In the genomic region with DNA sequence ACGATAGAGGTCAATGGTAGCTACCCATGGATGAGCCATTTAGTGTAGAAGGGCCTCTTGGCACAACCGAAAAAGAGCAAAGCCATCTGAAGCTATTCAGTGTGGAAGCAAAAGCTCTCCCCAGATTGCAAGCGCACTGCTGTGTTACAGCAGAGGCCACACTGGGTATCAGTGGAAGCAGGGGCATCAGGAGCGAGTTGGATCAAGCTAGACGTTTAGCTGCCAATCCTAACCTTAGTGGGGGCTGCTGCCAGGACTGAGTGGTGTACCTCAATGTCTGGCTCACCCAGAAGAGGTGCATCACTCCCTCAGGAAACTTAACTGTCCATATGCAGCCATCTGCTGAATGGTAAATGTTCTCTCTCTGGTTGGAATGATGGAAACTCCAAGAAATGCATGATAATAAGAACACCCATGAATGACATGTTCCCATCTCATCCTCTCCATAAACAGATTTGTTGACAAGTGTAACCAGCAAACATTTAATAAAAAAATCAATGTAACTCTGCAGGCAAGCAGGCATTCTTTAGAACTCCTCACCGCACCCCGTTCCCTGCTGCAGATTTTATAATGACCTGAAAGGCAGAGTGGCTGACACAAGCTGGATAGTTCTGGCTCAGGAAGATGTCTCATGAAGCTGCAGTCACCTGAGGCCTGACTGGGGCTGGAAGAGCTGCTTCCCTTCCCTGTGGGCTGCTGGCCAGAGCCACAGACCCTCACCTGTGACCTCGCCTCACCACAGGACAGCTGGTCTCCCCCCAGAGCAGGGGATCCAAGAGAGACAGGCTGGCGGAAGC, we compare ENCODE assay signal across 21 cellular contexts. TPM values are rescaled to one million over a fixed set of nuclear protein-coding genes. Genes with fewer than 3 reads are reported as not detected.
DNase-seq lines count a peak whose midpoint lies in the region; ATAC-seq and TF ChIP-seq lines count a peak whose summit lies in the region.
"Had no signal": no experiment of that assay in that cellular context is flagged by ENCODE, and none has a peak within 500 bp of the region (broad histone marks: within the 10 kb centered on the region; RNA-seq: fewer than 3 reads in every experiment).

No MANE protein-coding gene starts in this region.

- WGBS in endodermal cell (ENCODE audit: insufficient coverage in 1 of 2, insufficient read length in 1 of 2), 2 experiments: 90 to 91% methylated on average over 8 to 9 of the region's 9 CpGs
- no CpG with 5 or more reads among the region's 9 CpGs for WGBS in trophoblast cell (ENCODE audit: extremely low coverage, insufficient coverage, insufficient read length)

- peak overlapping the region; percentile 16 for H3K18ac ChIP-seq in trophoblast cell (ENCODE audit: low read length)

- POLR2A ChIA-PET in Caco-2 (lab: Charles Lee) (no interaction called here), T-cell (lab: Charles Lee) (interaction anchor here in 1 of 2 donors (0.5 kb wide), 1 partner anchor 50 kb away, joined by 3 read pairs; no protein-coding TSS in a partner anchor)

- H3K14ac ChIP-seq in trophoblast cell (ENCODE audit: low read length): peak overlapping the region; percentile 11

- no peak overlapping the region for H3K4me2 ChIP-seq in trophoblast cell (ENCODE audit: low read length)

- H3K4me3 Mint-ChIP-seq in Caco-2 (ENCODE audit: unreplicated experiment) (no peak overlapping the region), T-cell (no peak overlapping the region), endodermal cell (no peak overlapping the region)
- H3K4me3 Mint-ChIP-seq: activated CD4-positive, alpha-beta T cell treated with anti-CD3 and anti-CD28 coated beads for 36 hours; activated naive CD8-positive, alpha-beta T cell; nephron progenitor cell had no signal

- no peak overlapping the region for H2AFZ ChIP-seq in trophoblast cell (ENCODE audit: insufficient read depth, low read length, poor library complexity)

- H3K27me3 Mint-ChIP-seq in Caco-2 (ENCODE audit: insufficient read depth, unreplicated experiment) (no peaks in the 10 kb centered on the region), T-cell (no peaks in the 10 kb centered on the region), endodermal cell (ENCODE audit: insufficient read depth) (no peaks in the 10 kb centered on the region)
- H3K27me3 Mint-ChIP-seq: activated CD4-positive, alpha-beta T cell treated with anti-CD3 and anti-CD28 coated beads for 36 hours; activated naive CD8-positive, alpha-beta T cell had no signal

- H4K91ac ChIP-seq in trophoblast cell (ENCODE audit: low read depth, low read length): peak overlapping the region; percentile 2

- H3K9ac ChIP-seq in endodermal cell (ENCODE audit: extremely low read depth, low read length, poor library complexity, severe bottlenecking) (no peak overlapping the region), trophoblast cell (ENCODE audit: low read length) (peak overlapping the region; percentile 48)

- peak overlapping the region; percentile 49 for H3K4ac ChIP-seq in trophoblast cell (ENCODE audit: low read depth, low read length)

- H3K4me3 ChIP-seq in Caco-2 (ENCODE audit: low read depth, low read length) (no peak overlapping the region), endodermal cell (ENCODE audit: low read length) (no peak overlapping the region), trophoblast cell (ENCODE audit: low read depth, low read length) (no peak overlapping the region)
- H3K4me3 ChIP-seq: gastroesophageal sphincter, vagina had no signal

- H2BK12ac ChIP-seq in trophoblast cell (ENCODE audit: low read length): no peak overlapping the region

- H3K9me3 ChIP-seq in Caco-2 (no peaks in the 10 kb centered on the region), endodermal cell (ENCODE audit: control insufficient read depth, low read length) (no peaks in the 10 kb centered on the region), trophoblast cell (ENCODE audit: insufficient read depth, low read depth, low read length) (no peaks in the 10 kb centered on the region)
- H3K9me3 ChIP-seq: gastroesophageal sphincter, vagina had no signal

- TF ChIP-seq CTCF in Caco-2 (IDR thresholded peaks at IDR 0.05; ENCODE audit: insufficient read depth in 1 of 2, low read depth in 1 of 2, low read length in 1 of 2, severe bottlenecking in 1 of 2, unreplicated experiment in 1 of 2) (no peak), endodermal cell (conservative IDR thresholded peaks at IDR 0.05) (no peak), GM10266 (IDR thresholded peaks at IDR 0.05; ENCODE audit: control insufficient read depth, insufficient read depth, low read depth, missing control alignments) (no peak)

- intact Hi-C loops in Caco-2 (cut with micrococcal nuclease; ENCODE audit: unreplicated experiment): no loop called here

- ATAC-seq in T-cell (replicated peaks in 1 of 4): no peak
- ATAC-seq: activated CD4-positive, alpha-beta T cell treated with anti-CD3 and anti-CD28 coated beads for 36 hours; gastroesophageal sphincter; HepG2 had no signal

- H3K36me3 Mint-ChIP-seq in Caco-2 (ENCODE audit: insufficient read depth, unreplicated experiment) (peaks cover 6% of the 10 kb centered on the region), T-cell (peaks cover 9% of the 10 kb centered on the region), endodermal cell (ENCODE audit: low read depth) (no peaks in the 10 kb centered on the region)

- no peak for DNase-seq in Caco-2
- DNase-seq in T-cell: no peak
- DNase-seq in endodermal cell: no peak
- no peak for DNase-seq in trophoblast cell
- DNase-seq in iPS-NIHi11 (ENCODE audit: low spot score): no peak
- no peak for DNase-seq in activated T-cell treated with anti-CD3 and anti-CD28 coated beads for 4 hours
- no peak for DNase-seq in GM10266 (ENCODE audit: extremely low spot score)
- DNase-seq: activated CD4-positive, alpha-beta T cell treated with anti-CD3 and anti-CD28 coated beads for 36 hours; activated T-cell treated with anti-CD3 and anti-CD28 coated beads, Interleukin-2, amount 50 U/mL, for 48 hours; COR-L47; DND-41; mammary epithelial cell; NCI-H1105; NCI-H2081 treated with DMSO at 0.1 percent for 48 hours; NCI-H446; nephron progenitor cell; Right ventricle myocardium superior had no signal

- H3K36me3 ChIP-seq in Caco-2 (ENCODE audit: control insufficient read depth, insufficient read depth, low read length): no peaks in the 10 kb centered on the region
- no peaks in the 10 kb centered on the region for H3K36me3 ChIP-seq in endodermal cell (ENCODE audit: control insufficient read depth, insufficient read depth, low read length)
- H3K36me3 ChIP-seq in trophoblast cell (ENCODE audit: control insufficient read depth in 1 of 2, insufficient read depth in 2 of 2, low read length in 2 of 2): no peaks in the 10 kb centered on the region
- H3K36me3 ChIP-seq: gastroesophageal sphincter, vagina had no signal

- peaks cover 7% of the 10 kb centered on the region for H3K79me1 ChIP-seq in trophoblast cell (ENCODE audit: low read length)

- peaks cover 14% of the 10 kb centered on the region for H3K79me2 ChIP-seq in trophoblast cell (ENCODE audit: control insufficient read depth, insufficient read depth, low read length, poor library complexity)

- H3K27ac ChIP-seq in endodermal cell (ENCODE audit: low read depth, low read length) (no peak overlapping the region), trophoblast cell (ENCODE audit: low read depth, low read length) (no peak overlapping the region)
- H3K27ac ChIP-seq: gastroesophageal sphincter, vagina had no signal

- H3K27ac Mint-ChIP-seq in Caco-2 (ENCODE audit: unreplicated experiment): peak overlapping the region; percentile 39
- peak overlapping the region; percentile 30 to 34 for H3K27ac Mint-ChIP-seq in T-cell
- H3K27ac Mint-ChIP-seq in endodermal cell: peak overlapping the region; percentile 61
- H3K27ac Mint-ChIP-seq: activated CD4-positive, alpha-beta T cell treated with anti-CD3 and anti-CD28 coated beads for 36 hours; activated naive CD8-positive, alpha-beta T cell; nephron progenitor cell had no signal

- peaks cover 60% of the 10 kb centered on the region for H3K4me1 Mint-ChIP-seq in Caco-2 (ENCODE audit: low read depth, unreplicated experiment)
- peaks cover 90 to 98% (median 97%) of the 10 kb centered on the region in 3 donors for H3K4me1 Mint-ChIP-seq in T-cell
- peaks cover 86% of the 10 kb centered on the region for H3K4me1 Mint-ChIP-seq in endodermal cell

- H3K4me1 ChIP-seq in Caco-2 (peaks cover 37% of the 10 kb centered on the region), endodermal cell (ENCODE audit: control insufficient read depth, insufficient read depth, low read length) (peaks cover 14% of the 10 kb centered on the region), trophoblast cell (ENCODE audit: control insufficient read depth in 1 of 2, insufficient read depth in 2 of 2, low read length in 2 of 2) (peaks cover 16 to 23% of the 10 kb centered on the region in 2 experiments)

- no peak overlapping the region for H2AK5ac ChIP-seq in trophoblast cell (ENCODE audit: low read length)

- H3K9me3 Mint-ChIP-seq in Caco-2 (ENCODE audit: unreplicated experiment) (no peaks in the 10 kb centered on the region), T-cell (no peaks in the 10 kb centered on the region), endodermal cell (no peaks in the 10 kb centered on the region)

- H4K12ac ChIP-seq in trophoblast cell (ENCODE audit: low read depth, low read length): no peak overlapping the region

- H2BK120ac ChIP-seq in trophoblast cell (ENCODE audit: insufficient read depth, low read length, poor library complexity): no peak overlapping the region

- H3K27me3 ChIP-seq in Caco-2 (replicated peaks; ENCODE audit: control insufficient read depth, insufficient read depth, low read length): no peaks in the 10 kb centered on the region
- no peaks in the 10 kb centered on the region for H3K27me3 ChIP-seq in endodermal cell (ENCODE audit: control insufficient read depth, insufficient read depth, low read length, poor library complexity, severe bottlenecking)
- no peaks in the 10 kb centered on the region for H3K27me3 ChIP-seq in trophoblast cell (ENCODE audit: insufficient read depth, low read length)
- H3K27me3 ChIP-seq: gastroesophageal sphincter, vagina had no signal

- BruUV-seq in Caco-2 (replicated peaks; lab: Mats Ljungman, UMichigan): no TSS peak

- CTCF ChIA-PET in Caco-2 (lab: Charles Lee): interaction anchor here (1.0 kb wide), 1 partner anchor 45 kb away, joined by 3 read pairs; no protein-coding TSS in a partner anchor
- CTCF ChIA-PET in T-cell (lab: Charles Lee): interaction anchor here (0.5 to 1.5 kb wide), 4 partner anchors 17 to 65 kb away, joined by 3 to 5 read pairs (median 4); no protein-coding TSS in a partner anchor

- no peak overlapping the region for H4K8ac ChIP-seq in trophoblast cell (ENCODE audit: low read depth, low read length)

- H3K23ac ChIP-seq in trophoblast cell (ENCODE audit: low read length): no peak overlapping the region

- no peak overlapping the region for H2BK5ac ChIP-seq in trophoblast cell (ENCODE audit: low read depth, low read length, poor library complexity)

RNA-seq across cellular contexts. Expression of a gene that starts 44.3 kb away (rescaled TPM):
- 71.5 and 75.4 TPM in 2 replicates for total RNA-seq in Caco-2 (2022)
- 100 to 1,000 TPM in 4 of 5 donors, 10 to 100 TPM in 1; 97.9 to 167 (median 139) TPM for total RNA-seq in T-cell
- total RNA-seq in endodermal cell: 10 to 100 TPM; 63.4 to 85.5 TPM
- 38.1 TPM for polyA plus RNA-seq in endodermal cell (2013, experiment 1 of 2)
- polyA plus RNA-seq in endodermal cell (2013, experiment 2 of 2): 34.1 TPM
- polyA plus RNA-seq in trophoblast cell (2013): 77.7 and 79.5 TPM in 2 replicates
